In genomic region chr16:20555648-20556047, GRCh38 we compare ENCODE assay signal across 12 cellular contexts. TPM values are rescaled to one million over a fixed set of nuclear protein-coding genes. Genes with fewer than 3 reads are reported as not detected.
"Had no signal": no experiment of that assay in that cellular context is flagged by ENCODE, and none has a peak within 500 bp of the region (broad histone marks: within the 10 kb centered on the region; RNA-seq: fewer than 3 reads in every experiment).

No MANE protein-coding gene starts in this region.

RNA-seq across cellular contexts. Expression of gene ACSM2B, which starts 20.5 kb away (rescaled TPM):
- total RNA-seq: natural killer cell treated with Interleukin-12 subunit alpha and Interleukin-12 subunit beta and Interleukin-15 and Interleukin-18, amount 100 ng/mL, for 72 hours; neural crest cell; osteocyte; posterior vena cava; prostate gland; pulmonary artery endothelial cell; right atrium auricular region; sciatic nerve; smooth muscle cell; spleen; transverse colon; upper lobe of right lung had no signal
- polyA plus RNA-seq: smooth muscle cell, spleen had no signal
